12 cellular contexts compared by ENCODE assay signal in the genomic region with DNA sequence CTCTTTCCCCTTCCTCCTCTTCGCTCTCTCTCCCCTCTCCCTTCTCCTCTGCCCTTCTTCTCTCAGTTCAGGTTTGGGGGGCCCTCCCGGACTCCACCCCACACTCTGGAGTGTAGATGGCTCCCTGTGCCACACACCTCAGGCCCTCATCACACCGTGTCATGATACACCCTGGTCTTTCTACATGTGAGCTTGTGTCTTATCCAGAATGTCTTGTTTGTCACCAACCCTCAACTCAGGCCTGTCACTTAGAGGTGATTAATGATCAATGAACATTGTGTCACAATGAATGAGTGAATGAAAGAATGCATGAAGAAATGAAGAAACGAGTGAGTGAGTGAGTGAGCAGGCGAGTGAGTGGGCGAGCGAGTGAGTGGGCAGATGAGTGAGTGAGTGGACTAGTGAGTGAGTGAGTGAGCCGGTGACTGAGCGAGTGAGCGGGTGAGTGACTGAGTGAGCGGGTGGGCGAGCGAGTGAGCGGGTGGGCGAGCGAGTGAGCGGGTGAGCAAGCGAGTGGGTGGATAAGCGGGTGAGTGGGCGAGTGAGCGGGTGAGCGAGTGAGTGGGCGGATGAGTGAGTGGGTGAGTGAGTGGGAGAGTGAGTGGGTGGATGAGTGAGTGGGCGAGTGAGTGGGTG. TPM values are rescaled to one million over a fixed set of nuclear protein-coding genes. Genes with fewer than 3 reads are reported as not detected.
DNase-seq lines count a peak whose midpoint lies in the region; ATAC-seq and TF ChIP-seq lines count a peak whose summit lies in the region.
"Had no signal": no experiment of that assay in that cellular context is flagged by ENCODE, and none has a peak within 500 bp of the region (broad histone marks: within the 10 kb centered on the region; RNA-seq: fewer than 3 reads in every experiment).

No MANE protein-coding gene starts in this region.

- H2BK120ac ChIP-seq in H9 (ENCODE audit: low read depth, low read length, poor library complexity, severe bottlenecking): no peak overlapping the region

- POLR2A ChIA-PET in activated CD4-positive, alpha-beta T cell treated with anti-CD3 and anti-CD28 coated beads for 36 hours (lab: Charles Lee): interaction anchor here (0.6 to 1.1 kb wide), 3 partner anchors 10 to 47 kb away, joined by 3 to 4 read pairs (median 3); a partner anchor contains a TSS
- POLR2A ChIA-PET in RWPE1 (lab: Yijun Ruan, JAX; ENCODE audit: low non-redundant PET): no interaction called here

- no peak overlapping the region for H3K14ac ChIP-seq in H9 (ENCODE audit: insufficient read depth, low read length)

- H3K9me3 Mint-ChIP-seq in H9 (peaks cover 0 to 3% of the 10 kb centered on the region in 2 experiments; a peak in 1 of 5 replicates), endothelial cell (ENCODE audit: unreplicated experiment) (no peaks in the 10 kb centered on the region)
- peaks cover 3% of the 10 kb centered on the region for H3K9me3 Mint-ChIP-seq in activated CD4-positive, alpha-beta T cell treated with anti-CD3 and anti-CD28 coated beads for 36 hours (ENCODE audit: low read depth)

- no peak overlapping the region for H3T11ph ChIP-seq in H9 (ENCODE audit: low read length)

- H3K9ac ChIP-seq in H9 (ENCODE audit: extremely low read depth, insufficient read length, low read length): peak overlapping the region; percentile 30

- H2AFZ ChIP-seq in H9 (ENCODE audit: low read length): no peak overlapping the region

- 100% methylated on average over 3 of the region's 24 CpGs for whole genome bisulfite sequencing in H9 (ENCODE audit: extremely low coverage, insufficient read length, low lambda C conversion rate)

- peaks cover 8% of the 10 kb centered on the region; the same call in 1 of the 2 replicates for H3K4me1 ChIP-seq in H9 (ENCODE audit: insufficient read depth, low read length)

- H3K18ac ChIP-seq in H9 (ENCODE audit: insufficient read length, low read depth, low read length): no peak overlapping the region

- peak overlapping the region in 2 of 3 experiments; percentile 1 to 79; a peak in 3 of 7 replicates for H3K27ac Mint-ChIP-seq in H9
- peak overlapping the region; percentile 83 for H3K27ac Mint-ChIP-seq in activated CD4-positive, alpha-beta T cell treated with anti-CD3 and anti-CD28 coated beads for 36 hours
- H3K27ac Mint-ChIP-seq in endothelial cell (ENCODE audit: unreplicated experiment): peak overlapping the region; percentile 2

- no peaks in the 10 kb centered on the region for H4K20me1 ChIP-seq in H9 (ENCODE audit: control insufficient read depth, insufficient read depth, insufficient read length)

- H3K36me3 Mint-ChIP-seq in H9 (ENCODE audit: insufficient read depth in 1 of 3, low read depth in 3 of 3) (peaks cover 0 to 13% (median 8%) of the 10 kb centered on the region in 3 experiments; a peak in 5 of 7 replicates), endothelial cell (ENCODE audit: low read depth, unreplicated experiment) (peaks cover 10% of the 10 kb centered on the region)
- peaks cover 7% of the 10 kb centered on the region for H3K36me3 Mint-ChIP-seq in activated CD4-positive, alpha-beta T cell treated with anti-CD3 and anti-CD28 coated beads for 36 hours (ENCODE audit: low read depth)

- intact Hi-C loops in activated CD4-positive, alpha-beta T cell treated with anti-CD3 and anti-CD28 coated beads for 36 hours (cut with DNase I, micrococcal nuclease): no loop called here

- H3K27me3 Mint-ChIP-seq in H9 (ENCODE audit: low read depth) (no peaks in the 10 kb centered on the region), endothelial cell (ENCODE audit: unreplicated experiment) (peaks cover 6% of the 10 kb centered on the region)
- H3K27me3 Mint-ChIP-seq in activated CD4-positive, alpha-beta T cell treated with anti-CD3 and anti-CD28 coated beads for 36 hours: peaks cover 5% of the 10 kb centered on the region

- no peak overlapping the region for H2BK5ac ChIP-seq in H9 (ENCODE audit: insufficient read length, low read length)

- H3K4me2 ChIP-seq in H9 (ENCODE audit: insufficient read depth, insufficient read length, low read length): peak overlapping the region; percentile 50

- no peak overlapping the region for H2BK20ac ChIP-seq in H9 (ENCODE audit: low read depth, low read length, poor library complexity, severe bottlenecking)

- no peak overlapping the region for H4K5ac ChIP-seq in H9 (ENCODE audit: insufficient read length, low read depth, low read length)

- H2BK12ac ChIP-seq in H9 (ENCODE audit: insufficient read length, low read depth, low read length): no peak overlapping the region

- H4K8ac ChIP-seq in H9 (replicated peaks; ENCODE audit: insufficient read length, low read depth, low read length): no peak overlapping the region

- no peak overlapping the region for H3K4ac ChIP-seq in H9 (ENCODE audit: low read depth, low read length)

- H3K9me3 ChIP-seq in H9 (ENCODE audit: control insufficient read depth, low read depth, low read length): no peaks in the 10 kb centered on the region

- H3K56ac ChIP-seq in H9 (ENCODE audit: insufficient read length, low read depth, low read length): no peak overlapping the region

- H3K79me1 ChIP-seq in H9 (ENCODE audit: insufficient read depth, low read depth, low read length, poor library complexity, severe bottlenecking): no peaks in the 10 kb centered on the region

- no peak for TF ChIP-seq CTCF in H9 (conservative IDR thresholded peaks at IDR 0.05)
- no peak for TF ChIP-seq CTCF in endothelial cell (IDR thresholded peaks at IDR 0.05; ENCODE audit: unreplicated experiment)
- no peak for TF ChIP-seq CTCF in RWPE1 (conservative IDR thresholded peaks at IDR 0.05; ENCODE audit: low read depth)

- no peak overlapping the region for H3K23ac ChIP-seq in H9 (ENCODE audit: insufficient read length, low read depth, low read length)

- H3K23me2 ChIP-seq in H9 (ENCODE audit: insufficient read length, low read depth, low read length, poor library complexity, severe bottlenecking): peaks cover 6% of the 10 kb centered on the region

- no peaks in the 10 kb centered on the region for H3K27me3 ChIP-seq in H9 (ENCODE audit: insufficient read depth, low read length)

- CTCF ChIA-PET in activated CD4-positive, alpha-beta T cell treated with anti-CD3 and anti-CD28 coated beads for 36 hours (lab: Charles Lee): interaction anchor here (0.8 to 1.1 kb wide), 3 partner anchors 10 to 114 kb away, joined by 3 to 7 read pairs (median 5); no protein-coding TSS in a partner anchor
- CTCF ChIA-PET in RWPE1 (lab: Yijun Ruan, JAX): interaction anchor here (0.7 kb wide), 1 partner anchor 21 kb away, joined by 3 read pairs; no protein-coding TSS in a partner anchor

- no peak overlapping the region for H2AK5ac ChIP-seq in H9 (ENCODE audit: insufficient read length, low read length)

- peak overlapping the region; percentile 34 for H3K27ac ChIP-seq in H9 (ENCODE audit: insufficient read length, low read depth, low read length)
- H3K27ac ChIP-seq in RWPE1: no peak overlapping the region
- H3K27ac ChIP-seq: VCaP had no signal

- H2BK15ac ChIP-seq in H9 (ENCODE audit: low read depth, low read length): no peak overlapping the region

- H3K4me3 Mint-ChIP-seq in H9 (peak overlapping the region in 1 of 2 experiments; percentile 65; a peak in 3 of 5 replicates), endothelial cell (ENCODE audit: unreplicated experiment) (peak overlapping the region; percentile 4)
- peak overlapping the region; percentile 62 for H3K4me3 Mint-ChIP-seq in activated CD4-positive, alpha-beta T cell treated with anti-CD3 and anti-CD28 coated beads for 36 hours

- peak; percentile 60 for ATAC-seq in activated CD4-positive, alpha-beta T cell treated with anti-CD3 and anti-CD28 coated beads for 36 hours
- no peak for ATAC-seq in HG02610 (IDR thresholded peaks at IDR 0.05; ENCODE audit: unreplicated experiment)

- peaks cover 27 to 56% of the 10 kb centered on the region in 2 experiments for H3K4me1 Mint-ChIP-seq in H9
- H3K4me1 Mint-ChIP-seq in activated CD4-positive, alpha-beta T cell treated with anti-CD3 and anti-CD28 coated beads for 36 hours: peaks cover 25% of the 10 kb centered on the region
- peaks cover 12% of the 10 kb centered on the region for H3K4me1 Mint-ChIP-seq in endothelial cell (ENCODE audit: unreplicated experiment)

- H4K91ac ChIP-seq in H9 (ENCODE audit: insufficient read length, low read depth, low read length): no peak overlapping the region

- H3K79me2 ChIP-seq in H9 (ENCODE audit: insufficient read depth, low read length): no peaks in the 10 kb centered on the region

- DNase-seq in H9: no peak
- DNase-seq in activated CD4-positive, alpha-beta T cell treated with anti-CD3 and anti-CD28 coated beads for 36 hours: peak; percentile 72
- DNase-seq in endothelial cell (ENCODE audit: low spot score): no peak
- DNase-seq in stimulated activated CD4-positive, alpha-beta T cell treated with anti-CD3 and anti-CD28 coated beads, Interleukin-2, amount 100 ng/mL, for 4 hours (ENCODE audit: low read depth): peak; percentile 36
- DNase-seq in HCEC 1CT: no peak
- DNase-seq in RWPE1 (ENCODE audit: low spot score): no peak
- DNase-seq in A172 (ENCODE audit: low spot score): no peak
- DNase-seq: DMS79 had no signal

RNA-seq across cellular contexts. Expression of a gene that starts 33.8 kb away (rescaled TPM):
- total RNA-seq in H9 (2021): 175 and 178 TPM in 2 replicates
- total RNA-seq in activated CD4-positive, alpha-beta T cell treated with anti-CD3 and anti-CD28 coated beads for 36 hours: 100 to 1,000 TPM; 103 to 125 TPM
- 148 TPM for total RNA-seq in endothelial cell (ENCODE audit: unreplicated experiment)
- 156 and 170 TPM in 2 replicates for total RNA-seq in A172 (2014; rRNA removed; shearing (Covaris generic))

RNA-seq across cellular contexts. Expression of a gene that starts 45.5 kb away (rescaled TPM):
- total RNA-seq in H9 (2021) (0.44 and 0.61 TPM in 2 replicates), endothelial cell (ENCODE audit: unreplicated experiment) (not detected)
- total RNA-seq in activated CD4-positive, alpha-beta T cell treated with anti-CD3 and anti-CD28 coated beads for 36 hours: not detected
- total RNA-seq in A172 (2014; rRNA removed; shearing (Covaris generic)): not detected in 2 replicates
- total RNA-seq: RPMI7951, urinary bladder had no signal

RNA-seq across cellular contexts. Expression of a gene that starts 46.2 kb away (rescaled TPM):
- total RNA-seq in H9 (2021) (37.7 and 41.5 TPM in 2 replicates), endothelial cell (ENCODE audit: unreplicated experiment) (17.9 TPM)
- 10 to 100 TPM; 63.1 to 83.3 TPM for total RNA-seq in activated CD4-positive, alpha-beta T cell treated with anti-CD3 and anti-CD28 coated beads for 36 hours
- total RNA-seq in A172 (2014; rRNA removed; shearing (Covaris generic)): 14.2 and 18.1 TPM in 2 replicates

Comparison
In these comparisons a context has a peak if more than half of its experiments do, and no peak if none do; other contexts are left out.
1. DNase-seq: peak in activated CD4-positive, alpha-beta T cell treated with anti-CD3 and anti-CD28 coated beads for 36 hours (single experiment) and stimulated activated CD4-positive, alpha-beta T cell treated with anti-CD3 and anti-CD28 coated beads, Interleukin-2, amount 100 ng/mL, for 4 hours (single experiment); none in H9 (single experiment), endothelial cell (single experiment), HCEC 1CT (single experiment), RWPE1 (single experiment) and A172 (single experiment).
2. H3K27ac Mint-ChIP-seq: peak in every context shown above with its lines; median percentile 83 in activated CD4-positive, alpha-beta T cell treated with anti-CD3 and anti-CD28 coated beads for 36 hours; 40 in H9; 2 in endothelial cell.